32 cellular contexts compared by ENCODE assay signal in genomic region chr2:58879834-58880233, GRCh38.
DNase-seq lines count a peak whose midpoint lies in the region; ATAC-seq, FAIRE-seq and TF ChIP-seq lines count a peak whose summit lies in the region.
"Had no signal": no experiment of that assay in that cellular context is flagged by ENCODE, and none has a peak within 500 bp of the region (broad histone marks: within the 10 kb centered on the region; RNA-seq: fewer than 3 reads in every experiment).

No MANE protein-coding gene starts in this region.

- BruUV-seq in HepG2 (replicated peaks; lab: Mats Ljungman, UMichigan): no TSS peak
- BruUV-seq in IMR-90 (replicated peaks; lab: Mats Ljungman, UMichigan): no TSS peak

- DNase-seq in HepG2 (ENCODE audit: low spot score) (no peak), right lobe of liver (no peak), A549 (ENCODE audit: low read depth in 1 of 2, low spot score in 1 of 2) (no peak), IMR-90 (no peak), A172 (ENCODE audit: low spot score) (no peak), MG63 (no peak)
- DNase-seq: 8988T; ACHN; AML-193; BE2C; C1 segment of cervical spinal cord; Caco-2; Calu3; CD4-positive, alpha-beta memory T cell; CD4-positive, alpha-beta T cell; CD4-positive, CD25-positive, alpha-beta regulatory T cell; CD8-positive, alpha-beta memory T cell; CD8-positive, alpha-beta T cell; COR-L47; DMS 273 treated with DMSO at 0.1 percent for 48 hours; DMS153; DMS53; DMS79; DMS79 treated with DMSO at 0.1 percent for 48 hours; DND-41; EL had no signal

- H2BK120ac ChIP-seq in IMR-90 (ENCODE audit: low read depth, low read length): no peak overlapping the region

- H3K79me1 ChIP-seq in IMR-90 (ENCODE audit: low read depth in 1 of 2, low read length in 2 of 2): no peaks in the 10 kb centered on the region

- H3K36me3 ChIP-seq in HepG2 (replicated peaks in 1 of 2; ENCODE audit: control insufficient read depth in 1 of 2, insufficient read depth in 2 of 2, low read length in 2 of 2) (no peaks in the 10 kb centered on the region), right lobe of liver (no peaks in the 10 kb centered on the region), IMR-90 (ENCODE audit: control insufficient read depth, insufficient read depth, low read length) (no peaks in the 10 kb centered on the region), MG63 (no peaks in the 10 kb centered on the region)
- H3K36me3 ChIP-seq: BE2C; BLaER1; BLaER1 treated with 17β-estradiol and CSF1 and Interleukin-3, amounts not matched to agents 10 nM and 100 nM had no signal

- no peak for TF ChIP-seq EP300 in HepG2 (IDR thresholded peaks at IDR 0.05; ENCODE audit: low read depth in 2 of 2, low read length in 2 of 2)
- TF ChIP-seq EP300 in HepG2 (CRISPR knock-in tag; IDR thresholded peaks at IDR 0.05; ENCODE audit: borderline replicate concordance): no peak
- TF ChIP-seq EP300 in A549 (IDR thresholded peaks at IDR 0.05): no peak

- FAIRE-seq in HepG2 (lab: Jason Lieb, UNC) (no peak), A549 (lab: Jason Lieb, UNC) (no peak)
- FAIRE-seq: A204.1, D721Med had no signal

- no peak overlapping the region for H3K27ac ChIP-seq in HepG2 (ENCODE audit: extremely low read length, insufficient read depth, low read length)
- H3K27ac ChIP-seq in right lobe of liver: no peak overlapping the region
- H3K27ac ChIP-seq in A549: no peak overlapping the region
- H3K27ac ChIP-seq in IMR-90 (ENCODE audit: insufficient read depth, low read length): no peak overlapping the region
- H3K27ac ChIP-seq: 22Rv1; BLaER1; BLaER1 treated with 17β-estradiol and CSF1 and Interleukin-3, amounts not matched to agents 10 nM and 100 nM; C4-2B had no signal

- no peak overlapping the region for H2BK5ac ChIP-seq in IMR-90 (ENCODE audit: low read depth, low read length, poor library complexity, severe bottlenecking)

- H3K56ac ChIP-seq in IMR-90 (ENCODE audit: extremely low read depth, insufficient read depth, low read length): no peak overlapping the region

- no peak overlapping the region for H3K23ac ChIP-seq in IMR-90 (ENCODE audit: low read depth, low read length)

- ATAC-seq in HepG2: no peak
- ATAC-seq in right lobe of liver: no peak
- ATAC-seq in A549: no peak
- no peak for ATAC-seq in IMR-90 (ENCODE audit: low read depth)
- ATAC-seq: CD8-positive, alpha-beta T cell had no signal

- TF ChIP-seq RAD21 in HepG2 (CRISPR knock-in tag; IDR thresholded peaks at IDR 0.05) (no peak), A549 (conservative IDR thresholded peaks at IDR 0.05 in 1 of 2, IDR thresholded peaks at IDR 0.05 in 1 of 2) (no peak), IMR-90 (IDR thresholded peaks at IDR 0.05; ENCODE audit: low read length) (no peak)

- H3K4me3 ChIP-seq in HepG2 (replicated peaks in 1 of 3; ENCODE audit: insufficient read depth in 1 of 3, low read depth in 2 of 3, low read length in 3 of 3): no peak overlapping the region
- H3K4me3 ChIP-seq in right lobe of liver: no peak overlapping the region
- H3K4me3 ChIP-seq in A549: no peak overlapping the region
- no peak overlapping the region for H3K4me3 ChIP-seq in IMR-90 (ENCODE audit: insufficient read depth, low read depth, low read length)
- H3K4me3 ChIP-seq in MG63: no peak overlapping the region
- H3K4me3 ChIP-seq: BLaER1; BLaER1 treated with 17β-estradiol and CSF1 and Interleukin-3, amounts not matched to agents 10 nM and 100 nM had no signal

- H2AK5ac ChIP-seq in IMR-90 (ENCODE audit: low read depth, low read length): no peak overlapping the region

- TF ChIP-seq CTCF in HepG2 (CRISPR knock-in tag; IDR thresholded peaks at IDR 0.05) (no peak), right lobe of liver (IDR thresholded peaks at IDR 0.05) (no peak), A549 (IDR thresholded peaks at IDR 0.05) (no peak), IMR-90 (conservative IDR thresholded peaks at IDR 0.05; ENCODE audit: low read depth, low read length) (no peak)

- no peak overlapping the region for H4K8ac ChIP-seq in IMR-90 (ENCODE audit: low read depth in 2 of 2, low read length in 2 of 2)

- no peaks in the 10 kb centered on the region for H3K9me1 ChIP-seq in IMR-90 (ENCODE audit: insufficient read depth, low read length)

- no peaks in the 10 kb centered on the region for H3K79me2 ChIP-seq in HepG2 (ENCODE audit: insufficient read depth, low read length)

- H3K9ac ChIP-seq in HepG2 (ENCODE audit: insufficient read depth, low read depth, low read length): no peak overlapping the region
- H3K9ac ChIP-seq in IMR-90 (ENCODE audit: low read depth, low read length): no peak overlapping the region
- H3K9ac ChIP-seq: BLaER1; BLaER1 treated with 17β-estradiol and CSF1 and Interleukin-3, amounts not matched to agents 10 nM and 100 nM had no signal

- H3K27me3 ChIP-seq in HepG2 (ENCODE audit: control insufficient read depth in 1 of 2, insufficient read depth in 2 of 2, low read length in 2 of 2) (no peaks in the 10 kb centered on the region), right lobe of liver (no peaks in the 10 kb centered on the region), IMR-90 (ENCODE audit: control insufficient read depth, insufficient read depth, low read length) (peaks cover 3% of the 10 kb centered on the region; the same call in 1 of the 2 replicates), MG63 (no peaks in the 10 kb centered on the region)
- H3K27me3 ChIP-seq: BE2C; BLaER1; BLaER1 treated with 17β-estradiol and CSF1 and Interleukin-3, amounts not matched to agents 10 nM and 100 nM had no signal

- POLR2A ChIA-PET in HepG2 (lab: Yijun Ruan, JAX): no interaction called here
- POLR2A ChIA-PET in A549 (lab: Yijun Ruan, JAX): no interaction called here
- POLR2A ChIA-PET in IMR-90 (lab: Charles Lee; ENCODE audit: unreplicated experiment): no interaction called here

- H2BK20ac ChIP-seq in IMR-90 (ENCODE audit: low read depth, low read length): no peak overlapping the region

- H3K4ac ChIP-seq in IMR-90 (ENCODE audit: low read depth, low read length): no peak overlapping the region

- TF ChIP-seq POLR2A in HepG2 (IDR thresholded peaks at IDR 0.05; ENCODE audit: insufficient read depth in 1 of 2, low read depth in 2 of 2, low read length in 2 of 2): no peak
- TF ChIP-seq POLR2A in right lobe of liver (IDR thresholded peaks at IDR 0.05): no peak
- no peak for TF ChIP-seq POLR2A in A549 (IDR thresholded peaks at IDR 0.05; ENCODE audit: low read length)
- TF ChIP-seq POLR2A in IMR-90 (IDR thresholded peaks at IDR 0.05; ENCODE audit: low read depth, low read length): no peak

- H3K4me2 ChIP-seq in HepG2 (ENCODE audit: low read depth, low read length): no peak overlapping the region
- no peak overlapping the region for H3K4me2 ChIP-seq in A549
- no peak overlapping the region for H3K4me2 ChIP-seq in IMR-90 (ENCODE audit: low read depth, low read length)
- H3K4me2 ChIP-seq: BLaER1; BLaER1 treated with 17β-estradiol and CSF1 and Interleukin-3, amounts not matched to agents 10 nM and 100 nM had no signal

- in situ Hi-C loops in HepG2 (cut with HindIII; ENCODE audit: extremely low pct_ligation_motif_present, low pct_unique_long_range_greater_than_20kb): no loop called here
- in situ Hi-C loops in IMR-90 (cut with MboI; ENCODE audit: low sequenced_read_pairs): no loop called here

- CTCF ChIA-PET in HepG2 (lab: Yijun Ruan, JAX; ENCODE audit: low intra/inter-chr PET ratio, low total read pairs): no interaction called here
- CTCF ChIA-PET in A549 (lab: Yijun Ruan, JAX): no interaction called here
- CTCF ChIA-PET in IMR-90 (lab: Yijun Ruan, JAX): no interaction called here

- H3K18ac ChIP-seq in IMR-90 (ENCODE audit: low read depth, low read length): no peak overlapping the region

- no peak overlapping the region for H2BK15ac ChIP-seq in IMR-90 (ENCODE audit: low read depth, low read length)

- H3K14ac ChIP-seq in IMR-90 (replicated peaks; ENCODE audit: low read depth, low read length): no peak overlapping the region

- H3K4me1 ChIP-seq in HepG2 (ENCODE audit: insufficient read depth, low read length): no peaks in the 10 kb centered on the region
- no peaks in the 10 kb centered on the region for H3K4me1 ChIP-seq in right lobe of liver
- H3K4me1 ChIP-seq in A549: no peaks in the 10 kb centered on the region
- no peaks in the 10 kb centered on the region for H3K4me1 ChIP-seq in IMR-90 (ENCODE audit: control insufficient read depth, insufficient read depth, low read length)
- H3K4me1 ChIP-seq: BE2C; BLaER1; BLaER1 treated with 17β-estradiol and CSF1 and Interleukin-3, amounts not matched to agents 10 nM and 100 nM; Caco-2 had no signal

- H3K9me3 ChIP-seq in HepG2 (ENCODE audit: low read length) (no peaks in the 10 kb centered on the region), right lobe of liver (no peaks in the 10 kb centered on the region), A549 (no peaks in the 10 kb centered on the region), IMR-90 (ENCODE audit: control insufficient read depth, insufficient read depth, low read length) (no peaks in the 10 kb centered on the region), MG63 (no peaks in the 10 kb centered on the region)
- H3K9me3 ChIP-seq: BE2C; BLaER1; BLaER1 treated with 17β-estradiol and CSF1 and Interleukin-3, amounts not matched to agents 10 nM and 100 nM; Caco-2 had no signal

- dilution Hi-C loops in IMR-90 (cut with HindIII; ENCODE audit: low sequenced_read_pairs, unreplicated experiment): no loop called here

- H2AFZ ChIP-seq in HepG2 (ENCODE audit: low read length) (no peak overlapping the region), IMR-90 (replicated peaks; ENCODE audit: low read length, poor library complexity) (no peak overlapping the region)

- no peak overlapping the region for H4K5ac ChIP-seq in IMR-90 (ENCODE audit: low read depth, low read length)

- intact Hi-C loops in HepG2 (cut with micrococcal nuclease; ENCODE audit: unreplicated experiment) (loop anchor here (10.0 kb wide), 1 partner anchor 1115 kb away; no protein-coding TSS in a partner anchor), right lobe of liver (cut with DNase I) (no loop called here), IMR-90 (cut with micrococcal nuclease) (no loop called here)

- H4K91ac ChIP-seq in IMR-90 (ENCODE audit: insufficient read depth, low read depth, low read length): no peak overlapping the region

- 8% methylated on average over 4 of the region's 4 CpGs for WGBS in HepG2 (ENCODE audit: low lambda C conversion rate)
- 70% methylated on average over 4 of the region's 4 CpGs for WGBS in right lobe of liver (ENCODE audit: insufficient coverage, low coverage, low lambda C conversion rate, missing lambda C conversion rate)
- WGBS in A549 (ENCODE audit: missing lambda C conversion rate): 20% methylated on average over 4 of the region's 4 CpGs
- WGBS in IMR-90 (ENCODE audit: extremely low coverage in 2 of 2, insufficient read length in 1 of 2), 2 experiments: no CpG with 5 or more reads among the region's 4 CpGs

- H4K20me1 ChIP-seq in HepG2 (ENCODE audit: insufficient read depth, low read length): no peaks in the 10 kb centered on the region
- H4K20me1 ChIP-seq in IMR-90 (ENCODE audit: insufficient read depth, low read length): no peaks in the 10 kb centered on the region
- H4K20me1 ChIP-seq: BLaER1; BLaER1 treated with 17β-estradiol and CSF1 and Interleukin-3, amounts not matched to agents 10 nM and 100 nM had no signal

- no peak overlapping the region for H2AK9ac ChIP-seq in IMR-90 (replicated peaks; ENCODE audit: low read depth, low read length, poor library complexity)

TF ChIP-seq in A549, 52 proteins besides CTCF, POLR2A, EP300 and RAD21 (continues in another document):
- TF ChIP-seq MAFK (IDR thresholded peaks at IDR 0.05; ENCODE audit: partially characterized antibody): peak; percentile 53

TF ChIP-seq in IMR-90, 13 proteins besides CTCF, POLR2A, EP300 and RAD21 (continues in another document):
- TF ChIP-seq RFX5 (IDR thresholded peaks at IDR 0.05; ENCODE audit: low read depth, low read length): no peak

Comparison
In these comparisons a context has a peak if more than half of its experiments do, and no peak if none do; other contexts are left out.
1. Of the 38 proteins assayed by ChIP-seq in both HepG2 and A549: peak only in HepG2: none; only in A549: none; in both: MAFK; in neither: 37.